Comparison of ENCODE assay signal across 8 cellular contexts in the genomic region with DNA sequence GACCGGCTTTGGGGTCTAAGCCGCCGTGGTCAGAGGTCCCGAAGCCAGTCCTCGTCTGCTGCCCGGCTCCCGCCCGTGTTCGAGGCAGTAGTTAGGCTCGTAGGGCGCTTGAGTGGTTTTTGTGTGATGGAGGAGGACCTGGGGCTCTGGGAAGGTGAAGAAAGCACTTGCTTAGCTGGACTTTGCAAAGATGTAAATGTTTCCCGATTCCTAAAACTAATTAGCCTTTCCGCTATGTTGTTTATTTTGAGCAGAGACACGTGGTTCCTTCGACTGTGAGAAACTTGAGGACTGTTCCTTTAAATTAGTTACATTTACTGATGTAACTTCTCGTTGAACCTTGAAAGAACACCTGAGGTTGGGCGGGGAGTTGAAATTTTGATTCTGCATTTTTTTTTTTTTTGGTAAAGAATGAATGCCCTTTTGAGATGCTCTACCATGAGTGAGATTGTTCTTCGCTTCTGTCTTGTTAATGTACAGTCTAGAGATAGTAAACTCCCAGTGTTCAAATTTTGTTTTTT. TPM values are rescaled to one million over a fixed set of nuclear protein-coding genes. Genes with fewer than 3 reads are reported as not detected.
DNase-seq lines count a peak whose midpoint lies in the region; ATAC-seq, FAIRE-seq and TF ChIP-seq lines count a peak whose summit lies in the region.

No MANE protein-coding gene starts in this region.

- H3K9me3 Mint-ChIP-seq in CD4-positive, alpha-beta T cell, result no peaks in the 10 kb centered on the region
- H3K9me3 Mint-ChIP-seq in activated CD8-positive, alpha-beta T cell treated with anti-CD3 and anti-CD28 coated beads, Interleukin-2, amount 10 ng/mL, durations not matched to agents 7 days and 5 days (ENCODE audit: insufficient read depth), result peaks cover 16% of the 10 kb centered on the region

- H3K27me3 ChIP-seq in CD4-positive, alpha-beta T cell (ENCODE audit: control insufficient read depth, insufficient read depth, low read length), result no peaks in the 10 kb centered on the region
- no peaks in the 10 kb centered on the region for H3K27me3 ChIP-seq in sigmoid colon

- peaks cover 0 to 39% (median 13%) of the 10 kb centered on the region in 4 donors for H3K4me1 ChIP-seq in sigmoid colon

- ATAC-seq in CD4-positive, alpha-beta T cell (ENCODE audit: poor library complexity), result peak; percentile 44
- peak; percentile 14 for ATAC-seq in GM19455 (IDR thresholded peaks at IDR 0.05; ENCODE audit: unreplicated experiment)
- ATAC-seq in activated CD8-positive, alpha-beta T cell treated with anti-CD3 and anti-CD28 coated beads, Interleukin-2, amount 10 ng/mL, durations not matched to agents 7 days and 5 days, result no peak

- H3K27ac Mint-ChIP-seq in CD4-positive, alpha-beta T cell, result peak overlapping the region; percentile 97
- H3K27ac Mint-ChIP-seq in activated CD8-positive, alpha-beta T cell treated with anti-CD3 and anti-CD28 coated beads, Interleukin-2, amount 10 ng/mL, durations not matched to agents 7 days and 5 days, result peak overlapping the region; percentile 97

- FAIRE-seq in GM19239 (lab: Jason Lieb, UNC), result no peak

- no peak for TF ChIP-seq EP300 in sigmoid colon (IDR thresholded peaks at IDR 0.05)

- no peak for TF ChIP-seq POLR2A in sigmoid colon (IDR thresholded peaks at IDR 0.05)

- H3K4me3 ChIP-seq in Jurkat, Clone E6-1 (ENCODE audit: low read length), result peak overlapping the region; percentile 59
- H3K4me3 ChIP-seq in sigmoid colon, result peak overlapping the region; percentile 57 to 74 (median 68)

- intact Hi-C loops in CD4-positive, alpha-beta T cell (cut with DNase I, micrococcal nuclease), result loop anchor here (2.0 to 5.0 kb wide), 5 partner anchors 93 to 165 kb away; a partner anchor contains a TSS
- intact Hi-C loops in sigmoid colon (cut with DNase I), result loop anchor here (1.0 to 5.0 kb wide), 3 partner anchors 93 to 164 kb away; a partner anchor contains a TSS

- POLR2A ChIA-PET in CD4-positive, alpha-beta T cell (lab: Charles Lee), result interaction anchor here (0.6 to 4.2 kb wide), 13 partner anchors 9 to 166 kb away, joined by 3 to 99 read pairs (median 7); a partner anchor contains a TSS
- POLR2A ChIA-PET in activated CD8-positive, alpha-beta T cell treated with anti-CD3 and anti-CD28 coated beads, Interleukin-2, amount 10 ng/mL, durations not matched to agents 7 days and 5 days (lab: Charles Lee), result interaction anchor here (0.6 to 4.1 kb wide), 9 partner anchors 24 to 164 kb away, joined by 3 to 44 read pairs (median 6); a partner anchor contains a TSS

- peak in 1 of 10 experiments; percentile 12 for DNase-seq in CD4-positive, alpha-beta T cell
- DNase-seq in Jurkat, Clone E6-1 (ENCODE audit: low read depth, low spot score), result no peak
- DNase-seq in activated CD8-positive, alpha-beta T cell treated with anti-CD3 and anti-CD28 coated beads, Interleukin-2, amount 10 ng/mL, durations not matched to agents 7 days and 5 days, result peak; percentile 32
- peak; percentile 37 for DNase-seq in globus pallidus (ENCODE audit: low spot score)
- DNase-seq in sigmoid colon, result no peak
- DNase-seq in GM19239 (ENCODE audit: insufficient read length, low spot score), result no peak
- no peak for DNase-seq in AG08395 (ENCODE audit: low spot score)

- peak overlapping the region; percentile 99 for H3K4me3 Mint-ChIP-seq in CD4-positive, alpha-beta T cell
- peak overlapping the region; percentile 93 for H3K4me3 Mint-ChIP-seq in activated CD8-positive, alpha-beta T cell treated with anti-CD3 and anti-CD28 coated beads, Interleukin-2, amount 10 ng/mL, durations not matched to agents 7 days and 5 days

- no peaks in the 10 kb centered on the region for H3K9me3 ChIP-seq in CD4-positive, alpha-beta T cell (ENCODE audit: control insufficient read depth, low read length)
- H3K9me3 ChIP-seq in sigmoid colon, result no peaks in the 10 kb centered on the region

- peaks cover 65% of the 10 kb centered on the region for H3K4me1 Mint-ChIP-seq in CD4-positive, alpha-beta T cell (ENCODE audit: low read depth)
- H3K4me1 Mint-ChIP-seq in activated CD8-positive, alpha-beta T cell treated with anti-CD3 and anti-CD28 coated beads, Interleukin-2, amount 10 ng/mL, durations not matched to agents 7 days and 5 days (ENCODE audit: low read depth), result peaks cover 54% of the 10 kb centered on the region

- peaks cover 9% of the 10 kb centered on the region for H3K36me3 Mint-ChIP-seq in CD4-positive, alpha-beta T cell (ENCODE audit: low read depth)
- H3K36me3 Mint-ChIP-seq in activated CD8-positive, alpha-beta T cell treated with anti-CD3 and anti-CD28 coated beads, Interleukin-2, amount 10 ng/mL, durations not matched to agents 7 days and 5 days (ENCODE audit: low read depth), result peaks cover 34% of the 10 kb centered on the region

- no peaks in the 10 kb centered on the region for H3K36me3 ChIP-seq in sigmoid colon

- CTCF ChIA-PET in CD4-positive, alpha-beta T cell (lab: Charles Lee), result interaction anchor here (1.2 kb wide), 1 partner anchor 97 kb away, joined by 3 read pairs; a partner anchor contains a TSS
- CTCF ChIA-PET in activated CD8-positive, alpha-beta T cell treated with anti-CD3 and anti-CD28 coated beads, Interleukin-2, amount 10 ng/mL, durations not matched to agents 7 days and 5 days (lab: Charles Lee), result interaction anchor here (0.6 to 3.8 kb wide), 4 partner anchors 36 to 159 kb away, joined by 3 to 17 read pairs (median 4); no protein-coding TSS in a partner anchor

- no peak for TF ChIP-seq CTCF in CD4-positive, alpha-beta T cell (IDR thresholded peaks at IDR 0.05)
- TF ChIP-seq CTCF in sigmoid colon (IDR thresholded peaks at IDR 0.05), result no peak

- no peaks in the 10 kb centered on the region for H3K27me3 Mint-ChIP-seq in CD4-positive, alpha-beta T cell
- no peaks in the 10 kb centered on the region for H3K27me3 Mint-ChIP-seq in activated CD8-positive, alpha-beta T cell treated with anti-CD3 and anti-CD28 coated beads, Interleukin-2, amount 10 ng/mL, durations not matched to agents 7 days and 5 days (ENCODE audit: low read depth)

- H3K27ac ChIP-seq in CD4-positive, alpha-beta T cell (ENCODE audit: low read depth, low read length), result peak overlapping the region; percentile 89
- peak overlapping the region; percentile 93 to 97 (median 94) for H3K27ac ChIP-seq in sigmoid colon

- WGBS in sigmoid colon, 2 donors, result 1% methylated on average over 18 of the region's 18 CpGs

RNA-seq across cellular contexts. Expression of a gene that starts 33.9 kb away (rescaled TPM):
- total RNA-seq in CD4-positive, alpha-beta T cell, result 10 to 100 TPM; 21.1 to 24.1 TPM
- polyA plus RNA-seq in Jurkat, Clone E6-1 (2012; ENCODE audit: insufficient read depth, insufficient read length), result 16.6 TPM
- total RNA-seq in activated CD8-positive, alpha-beta T cell treated with anti-CD3 and anti-CD28 coated beads, Interleukin-2, amount 10 ng/mL, durations not matched to agents 7 days and 5 days, result 10 to 100 TPM; 18.6 to 21.2 TPM
- 10 to 100 TPM; 12.8 to 18.1 (median 13.8) TPM for total RNA-seq in sigmoid colon
- polyA plus RNA-seq in sigmoid colon, result 10 to 100 TPM; 22.2 to 33.9 (median 31.0) TPM

Comparison
In these comparisons a context has a peak if more than half of its experiments do, and no peak if none do; other contexts are left out.
1. DNase-seq: peak in activated CD8-positive, alpha-beta T cell treated with anti-CD3 and anti-CD28 coated beads, Interleukin-2, amount 10 ng/mL, durations not matched to agents 7 days and 5 days (single experiment) and globus pallidus (single experiment); none in Jurkat, Clone E6-1 (single experiment), sigmoid colon (single experiment), GM19239 (single experiment) and AG08395 (single experiment).